29 cellular contexts compared by ENCODE assay signal in the genomic region with DNA sequence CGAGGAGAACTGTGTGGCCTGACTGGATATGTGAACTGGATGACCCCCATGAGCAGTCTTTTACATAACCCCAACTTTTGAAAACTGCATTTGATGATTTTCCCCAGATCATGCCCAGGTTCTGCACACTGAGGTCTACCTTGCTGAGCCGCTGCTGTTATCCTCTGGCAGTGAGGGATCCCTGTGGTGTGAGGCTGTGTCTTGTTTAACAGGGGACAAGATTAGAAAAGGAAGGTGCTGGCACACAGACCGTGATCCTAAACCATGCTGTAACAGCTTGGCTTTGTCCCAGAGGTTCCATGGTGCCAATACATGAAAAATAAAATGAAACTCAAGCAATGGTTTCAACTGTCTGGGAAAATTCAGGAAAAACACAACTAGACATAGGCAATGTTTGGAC.
"Had no signal": no experiment of that assay in that cellular context is flagged by ENCODE, and none has a peak within 500 bp of the region (broad histone marks: within the 10 kb centered on the region; RNA-seq: fewer than 3 reads in every experiment).

No MANE protein-coding gene starts in this region.

- H3K27ac Mint-ChIP-seq: endodermal cell; naive B cell; nephron; stimulated activated memory B cell treated with anti-CD40 and anti-IgM and Interleukin-4, amounts not matched to agents 10 μg/mL and 1 μg/mL and 100 μg/mL, for 72 hours; stimulated activated naive CD8-positive, alpha-beta T cell treated with anti-CD3 and anti-CD28 coated beads, Interleukin-15, Interleukin-2, amounts not matched to agents 100 ng/mL and 50 ng/mL, for 24 hours had no signal

- H3K36me3 Mint-ChIP-seq: stimulated activated memory B cell treated with anti-CD40 and anti-IgM and Interleukin-4, amounts not matched to agents 10 μg/mL and 1 μg/mL and 100 μg/mL, for 72 hours had no signal

- H3K27ac ChIP-seq: colonic mucosa, left lung, parathyroid adenoma, prostate gland, right lobe of liver, spleen, testis, transverse colon had no signal

- ATAC-seq: left lung; stimulated activated memory B cell treated with anti-CD40 and anti-IgM and Interleukin-4, amounts not matched to agents 10 μg/mL and 1 μg/mL and 100 μg/mL, for 72 hours had no signal

- H3K27me3 Mint-ChIP-seq: stimulated activated naive CD8-positive, alpha-beta T cell treated with anti-CD3 and anti-CD28 coated beads, Interleukin-15, Interleukin-2, amounts not matched to agents 100 ng/mL and 50 ng/mL, for 24 hours had no signal

- H3K79me2 ChIP-seq: parathyroid adenoma had no signal

- H3K9me3 ChIP-seq: colonic mucosa, left lung, prostate gland, right lobe of liver, spleen, testis, transverse colon had no signal

- H3K9me3 Mint-ChIP-seq: endodermal cell; naive B cell; nephron; stimulated activated memory B cell treated with anti-CD40 and anti-IgM and Interleukin-4, amounts not matched to agents 10 μg/mL and 1 μg/mL and 100 μg/mL, for 72 hours; stimulated activated naive CD8-positive, alpha-beta T cell treated with anti-CD3 and anti-CD28 coated beads, Interleukin-15, Interleukin-2, amounts not matched to agents 100 ng/mL and 50 ng/mL, for 24 hours had no signal

- H3K4me3 ChIP-seq: colonic mucosa, left lung, lung, prostate gland, right lobe of liver, spleen, testis, transverse colon had no signal

- DNase-seq: cerebellar nuclear complex; colonic mucosa; dermis blood vessel endothelial cell; effector CD4-positive, alpha-beta T cell; endodermal cell; erythroblast; foreskin melanocyte; head of caudate nucleus; hypothalamus; kidney glomerular epithelial cell; left lung; mesenchymal stem cell; midbrain; naive B cell; right lobe of liver; spleen; stimulated activated CD4-positive, alpha-beta T cell treated with anti-CD3 and anti-CD28 coated beads, Interleukin-15, amount 100 ng/mL, for 24 hours; stimulated activated CD4-positive, alpha-beta T cell treated with anti-CD3 and anti-CD28 coated beads, Interleukin-1b, Interleukin-23, amount 100 ng/mL, for 48 hours; stimulated activated CD4-positive, alpha-beta T cell treated with anti-CD3 and anti-CD28 coated beads, Interleukin-4, amount 100 ng/mL, for 24 hours; testis; transverse colon had no signal

- H3K4me1 ChIP-seq: colonic mucosa, left lung, parathyroid adenoma, prostate gland, right lobe of liver, spleen, testis, transverse colon had no signal

- H2AFZ ChIP-seq: parathyroid adenoma had no signal

- H3K36me3 ChIP-seq: colonic mucosa, left lung, prostate gland, right lobe of liver, spleen, transverse colon had no signal

- H3K4me1 Mint-ChIP-seq: naive B cell; nephron; stimulated activated memory B cell treated with anti-CD40 and anti-IgM and Interleukin-4, amounts not matched to agents 10 μg/mL and 1 μg/mL and 100 μg/mL, for 72 hours had no signal

- H3K27me3 ChIP-seq: colonic mucosa, left lung, right lobe of liver, spleen, testis, transverse colon had no signal

- FAIRE-seq: endothelial cell of umbilical vein, islet of Langerhans had no signal

- H3K4me3 Mint-ChIP-seq: endodermal cell; naive B cell; nephron; stimulated activated memory B cell treated with anti-CD40 and anti-IgM and Interleukin-4, amounts not matched to agents 10 μg/mL and 1 μg/mL and 100 μg/mL, for 72 hours; stimulated activated naive CD8-positive, alpha-beta T cell treated with anti-CD3 and anti-CD28 coated beads, Interleukin-15, Interleukin-2, amounts not matched to agents 100 ng/mL and 50 ng/mL, for 24 hours had no signal

- H3K9ac ChIP-seq: parathyroid adenoma had no signal
